Comparison of ENCODE assay signal across 18 cellular contexts in genomic region chr14:52078093-52078492, GRCh38. TPM values are rescaled to one million over a fixed set of nuclear protein-coding genes. Genes with fewer than 3 reads are reported as not detected.
DNase-seq lines count a peak whose midpoint lies in the region; ATAC-seq and TF ChIP-seq lines count a peak whose summit lies in the region.
"Had no signal": no experiment of that assay in that cellular context is flagged by ENCODE, and none has a peak within 500 bp of the region (broad histone marks: within the 10 kb centered on the region; RNA-seq: fewer than 3 reads in every experiment).

No MANE protein-coding gene starts in this region.

- H3K4me1 ChIP-seq in left ventricle myocardium inferior = peaks cover 48% of the 10 kb centered on the region
- H3K4me1 ChIP-seq: Peyer's patch had no signal

- CTCF ChIA-PET in HEK293T (lab: Yijun Ruan, JAX) = no interaction called here

- in situ Hi-C loops in brain microvascular endothelial cell (cut with HindIII; ENCODE audit: low pct_ligation_motif_present, low sequenced_read_pairs) = no loop called here

- no peaks in the 10 kb centered on the region for H3K27me3 ChIP-seq in left ventricle myocardium inferior (ENCODE audit: low read depth)
- H3K27me3 ChIP-seq in brain microvascular endothelial cell (replicated peaks) = no peaks in the 10 kb centered on the region
- H3K27me3 ChIP-seq: Peyer's patch had no signal

- H3K27ac ChIP-seq in left ventricle myocardium inferior (replicated peaks) (peak overlapping the region; percentile 47), brain microvascular endothelial cell (peak overlapping the region; percentile 97)
- H3K27ac ChIP-seq: Peyer's patch had no signal

- TF ChIP-seq CTCF in left ventricle myocardium inferior (IDR thresholded peaks at IDR 0.05; ENCODE audit: borderline replicate concordance) (no peak), brain microvascular endothelial cell (IDR thresholded peaks at IDR 0.05; ENCODE audit: low read depth, low read length, missing control alignments) (no peak), foreskin fibroblast (IDR thresholded peaks at IDR 0.05; ENCODE audit: low read depth, low read length) (no peak)

- H3K4me3 ChIP-seq in left ventricle myocardium inferior (no peak overlapping the region), brain microvascular endothelial cell (ENCODE audit: low read depth, low read length) (no peak overlapping the region), foreskin fibroblast (ENCODE audit: low read depth in 1 of 2, low read length in 2 of 2) (no peak overlapping the region)
- H3K4me3 ChIP-seq: Peyer's patch had no signal

- intact Hi-C loops in left ventricle myocardium inferior (cut with micrococcal nuclease) (no loop called here), Right ventricle myocardium inferior (cut with DNase I) (no loop called here), sciatic nerve (cut with DNase I) (no loop called here)

- DNase-seq in left ventricle myocardium inferior (no peak), Right ventricle myocardium inferior (ENCODE audit: missing footprints) (no peak), brain microvascular endothelial cell (no peak), foreskin fibroblast (peak; percentile 56 to 81), HEK293T (ENCODE audit: extremely low spot score) (no peak), inferior parietal cortex (ENCODE audit: extremely low spot score) (no peak), sciatic nerve (ENCODE audit: low spot score) (no peak)
- DNase-seq: activated CD4-positive, alpha-beta T cell treated with anti-CD3 and anti-CD28 coated beads for 4 hours; activated CD8-positive, alpha-beta memory T cell treated with anti-CD3 and anti-CD28 coated beads, Interleukin-2, amount 50 U/mL, for 4 hours; activated gamma-delta T cell treated with Interleukin-2 at 50 U/mL for 16 hours; amygdala; GOT3; MM.1S; NCI-H1694; NCI-H2227 treated with DMSO at 0.1 percent for 48 hours; Peyer's patch; stimulated activated naive B cell treated with anti-CD40 and anti-IgM and Interleukin-4, amounts not matched to agents 10 μg/mL and 1 μg/mL and 100 μg/mL, for 72 hours had no signal

- no peaks in the 10 kb centered on the region for H3K9me3 ChIP-seq in left ventricle myocardium inferior (replicated peaks)
- H3K9me3 ChIP-seq: Peyer's patch had no signal

- H3K36me3 ChIP-seq in left ventricle myocardium inferior (no peaks in the 10 kb centered on the region), brain microvascular endothelial cell (replicated peaks) (no peaks in the 10 kb centered on the region)
- H3K36me3 ChIP-seq: Peyer's patch had no signal

- ATAC-seq in Right ventricle myocardium inferior = no peak
- ATAC-seq in GM21526 (IDR thresholded peaks at IDR 0.05; ENCODE audit: low FRiP score, unreplicated experiment) = no peak
- ATAC-seq in sciatic nerve = no peak

- POLR2A ChIA-PET in HEK293T (lab: Yijun Ruan, JAX) = no interaction called here

TF ChIP-seq in HEK293T, 16 proteins besides CTCF, POLR2A, EP300 and RAD21:
- no peak for TF ChIP-seq LEF1 (IDR thresholded peaks at IDR 0.05; ENCODE audit: borderline replicate concordance)
- no peak for TF ChIP-seq NFRKB (IDR thresholded peaks at IDR 0.05)
- TF ChIP-seq ZNF384 (IDR thresholded peaks at IDR 0.05) = no peak
- no peak for TF ChIP-seq FOXK2 (IDR thresholded peaks at IDR 0.05)
- TF ChIP-seq, protein P1, sequence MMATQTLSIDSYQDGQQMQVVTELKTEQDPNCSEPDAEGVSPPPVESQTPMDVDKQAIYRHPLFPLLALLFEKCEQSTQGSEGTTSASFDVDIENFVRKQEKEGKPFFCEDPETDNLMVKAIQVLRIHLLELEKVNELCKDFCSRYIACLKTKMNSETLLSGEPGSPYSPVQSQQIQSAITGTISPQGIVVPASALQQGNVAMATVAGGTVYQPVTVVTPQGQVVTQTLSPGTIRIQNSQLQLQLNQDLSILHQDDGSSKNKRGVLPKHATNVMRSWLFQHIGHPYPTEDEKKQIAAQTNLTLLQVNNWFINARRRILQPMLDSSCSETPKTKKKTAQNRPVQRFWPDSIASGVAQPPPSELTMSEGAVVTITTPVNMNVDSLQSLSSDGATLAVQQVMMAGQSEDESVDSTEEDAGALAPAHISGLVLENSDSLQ (IDR thresholded peaks at IDR 0.05) = no peak
- TF ChIP-seq SP1 (IDR thresholded peaks at IDR 0.05) = no peak
- TF ChIP-seq HDGF (IDR thresholded peaks at IDR 0.05; ENCODE audit: borderline replicate concordance) = no peak
- no peak for TF ChIP-seq TARDBP (IDR thresholded peaks at IDR 0.05)

RNA-seq across cellular contexts. Expression of gene NID2, which starts 9.2 kb away (rescaled TPM):
- total RNA-seq in left ventricle myocardium inferior (35.2 TPM), Right ventricle myocardium inferior (41.8 TPM), sciatic nerve (125 TPM)

Comparison
In these comparisons a context has a peak if more than half of its experiments do, and no peak if none do; other contexts are left out.
1. DNase-seq: peak in foreskin fibroblast (2 of 2); none in left ventricle myocardium inferior (single experiment), Right ventricle myocardium inferior (single experiment), brain microvascular endothelial cell (single experiment), HEK293T (single experiment), inferior parietal cortex (single experiment) and sciatic nerve (single experiment).